In genomic region chr3:37935290-37935668, GRCh38 we compare ENCODE assay signal across 12 cellular contexts. TPM values are rescaled to one million over a fixed set of nuclear protein-coding genes. Genes with fewer than 3 reads are reported as not detected.
A peak's percentile ranks its signal among the peaks of the same experiment; 100 is the strongest.
DNase-seq lines count a peak whose midpoint lies in the region; ATAC-seq and TF ChIP-seq lines count a peak whose summit lies in the region.
"Had no signal": no experiment of that assay in that cellular context is flagged by ENCODE, and none has a peak within 500 bp of the region (broad histone marks: within the 10 kb centered on the region; RNA-seq: fewer than 3 reads in every experiment).

No MANE protein-coding gene starts in this region.

- H3K9me3 Mint-ChIP-seq in osteocyte (ENCODE audit: unreplicated experiment): no peaks in the 10 kb centered on the region
- H3K9me3 Mint-ChIP-seq in activated CD4-positive, alpha-beta T cell treated with anti-CD3 and anti-CD28 coated beads, Interleukin-2, amount 10 ng/mL, durations not matched to agents 24 days and 14 days: no peaks in the 10 kb centered on the region
- peaks cover 2% of the 10 kb centered on the region for H3K9me3 Mint-ChIP-seq in activated CD8-positive, alpha-beta memory T cell treated with anti-CD3 and anti-CD28 coated beads, Interleukin-2, amount 10 ng/mL, durations not matched to agents 7 days and 5 days (ENCODE audit: low read depth)
- no peaks in the 10 kb centered on the region for H3K9me3 Mint-ChIP-seq in CD14-positive monocyte

- H3K36me3 ChIP-seq in cardiac muscle cell: no peaks in the 10 kb centered on the region
- H3K36me3 ChIP-seq: BLaER1 treated with 17β-estradiol and CSF1 and Interleukin-3, amounts not matched to agents 10 nM and 100 nM had no signal

- H3K4me1 Mint-ChIP-seq in osteocyte (ENCODE audit: unreplicated experiment) (peaks cover 83% of the 10 kb centered on the region), CD14-positive monocyte (peaks cover 9% of the 10 kb centered on the region)
- no peaks in the 10 kb centered on the region for H3K4me1 Mint-ChIP-seq in activated CD4-positive, alpha-beta T cell treated with anti-CD3 and anti-CD28 coated beads, Interleukin-2, amount 10 ng/mL, durations not matched to agents 24 days and 14 days
- H3K4me1 Mint-ChIP-seq in activated CD8-positive, alpha-beta memory T cell treated with anti-CD3 and anti-CD28 coated beads, Interleukin-2, amount 10 ng/mL, durations not matched to agents 7 days and 5 days: no peaks in the 10 kb centered on the region

- peak; percentile 51 for DNase-seq in AG10803 (ENCODE audit: low read depth)
- DNase-seq in cardiac muscle cell (ENCODE audit: low read depth in 1 of 2, low spot score in 1 of 2): peak; percentile 59 to 65
- no peak for DNase-seq in osteocyte (ENCODE audit: extremely low spot score, unreplicated experiment)
- DNase-seq in activated CD4-positive, alpha-beta T cell treated with anti-CD3 and anti-CD28 coated beads, Interleukin-2, amount 10 ng/mL, durations not matched to agents 24 days and 14 days: no peak
- DNase-seq in activated CD8-positive, alpha-beta memory T cell treated with anti-CD3 and anti-CD28 coated beads, Interleukin-2, amount 10 ng/mL, durations not matched to agents 7 days and 5 days: no peak
- no peak for DNase-seq in CD14-positive monocyte (ENCODE audit: low spot score)
- no peak for DNase-seq in activated naive CD4-positive, alpha-beta T cell treated with Interleukin-2 at 50 U/mL for 16 hours
- DNase-seq: NCI-H1694; SHP77; stimulated activated CD4-positive, alpha-beta T cell treated with anti-CD3 and anti-CD28 coated beads, Interleukin-2, amount 100 ng/mL, for 24 hours had no signal

- H3K27ac ChIP-seq in VCaP (peak overlapping the region; percentile 94), cardiac muscle cell (peak overlapping the region; percentile 83)
- H3K27ac ChIP-seq: BLaER1 treated with 17β-estradiol and CSF1 and Interleukin-3, amounts not matched to agents 10 nM and 100 nM had no signal

- H3K4me3 Mint-ChIP-seq in osteocyte (ENCODE audit: unreplicated experiment) (no peak overlapping the region), CD14-positive monocyte (no peak overlapping the region)
- no peak overlapping the region for H3K4me3 Mint-ChIP-seq in activated CD4-positive, alpha-beta T cell treated with anti-CD3 and anti-CD28 coated beads, Interleukin-2, amount 10 ng/mL, durations not matched to agents 24 days and 14 days
- H3K4me3 Mint-ChIP-seq in activated CD8-positive, alpha-beta memory T cell treated with anti-CD3 and anti-CD28 coated beads, Interleukin-2, amount 10 ng/mL, durations not matched to agents 7 days and 5 days: no peak overlapping the region

- intact Hi-C loops in activated CD4-positive, alpha-beta T cell treated with anti-CD3 and anti-CD28 coated beads, Interleukin-2, amount 10 ng/mL, durations not matched to agents 24 days and 14 days (cut with micrococcal nuclease): no loop called here
- intact Hi-C loops in CD14-positive monocyte (cut with micrococcal nuclease): no loop called here

- no peak overlapping the region for H3K4me3 ChIP-seq in AG10803 (ENCODE audit: low read length)
- no peak overlapping the region for H3K4me3 ChIP-seq in cardiac muscle cell
- H3K4me3 ChIP-seq: BLaER1 treated with 17β-estradiol and CSF1 and Interleukin-3, amounts not matched to agents 10 nM and 100 nM had no signal

- H3K27me3 Mint-ChIP-seq in osteocyte (ENCODE audit: unreplicated experiment) (no peaks in the 10 kb centered on the region), CD14-positive monocyte (ENCODE audit: low read depth in 3 of 3) (peaks cover 0 to 1% (median 0%) of the 10 kb centered on the region in 3 donors)
- peaks cover 10% of the 10 kb centered on the region for H3K27me3 Mint-ChIP-seq in activated CD4-positive, alpha-beta T cell treated with anti-CD3 and anti-CD28 coated beads, Interleukin-2, amount 10 ng/mL, durations not matched to agents 24 days and 14 days
- H3K27me3 Mint-ChIP-seq in activated CD8-positive, alpha-beta memory T cell treated with anti-CD3 and anti-CD28 coated beads, Interleukin-2, amount 10 ng/mL, durations not matched to agents 7 days and 5 days: peaks cover 36% of the 10 kb centered on the region

- H3K27me3 ChIP-seq in cardiac muscle cell: no peaks in the 10 kb centered on the region
- H3K27me3 ChIP-seq: BLaER1 treated with 17β-estradiol and CSF1 and Interleukin-3, amounts not matched to agents 10 nM and 100 nM had no signal

- H3K4me1 ChIP-seq in cardiac muscle cell (ENCODE audit: low read depth): peaks cover 31% of the 10 kb centered on the region

- no peak for ATAC-seq in activated CD8-positive, alpha-beta memory T cell treated with anti-CD3 and anti-CD28 coated beads, Interleukin-2, amount 10 ng/mL, durations not matched to agents 7 days and 5 days

- CTCF ChIA-PET in activated CD8-positive, alpha-beta memory T cell treated with anti-CD3 and anti-CD28 coated beads, Interleukin-2, amount 10 ng/mL, durations not matched to agents 7 days and 5 days (lab: Charles Lee): interaction anchor here (1.5 kb wide), 1 partner anchor 80 kb away, joined by 3 read pairs; no protein-coding TSS in a partner anchor

- peak overlapping the region; percentile 91 for H3K27ac Mint-ChIP-seq in osteocyte (ENCODE audit: unreplicated experiment)
- no peak overlapping the region for H3K27ac Mint-ChIP-seq in activated CD4-positive, alpha-beta T cell treated with anti-CD3 and anti-CD28 coated beads, Interleukin-2, amount 10 ng/mL, durations not matched to agents 24 days and 14 days
- no peak overlapping the region for H3K27ac Mint-ChIP-seq in activated CD8-positive, alpha-beta memory T cell treated with anti-CD3 and anti-CD28 coated beads, Interleukin-2, amount 10 ng/mL, durations not matched to agents 7 days and 5 days
- H3K27ac Mint-ChIP-seq in CD14-positive monocyte: no peak overlapping the region

- H3K36me3 Mint-ChIP-seq in osteocyte (ENCODE audit: unreplicated experiment) (peaks cover 7% of the 10 kb centered on the region), CD14-positive monocyte (no peaks in the 10 kb centered on the region)
- H3K36me3 Mint-ChIP-seq in activated CD4-positive, alpha-beta T cell treated with anti-CD3 and anti-CD28 coated beads, Interleukin-2, amount 10 ng/mL, durations not matched to agents 24 days and 14 days (ENCODE audit: low read depth): no peaks in the 10 kb centered on the region
- no peaks in the 10 kb centered on the region for H3K36me3 Mint-ChIP-seq in activated CD8-positive, alpha-beta memory T cell treated with anti-CD3 and anti-CD28 coated beads, Interleukin-2, amount 10 ng/mL, durations not matched to agents 7 days and 5 days

- TF ChIP-seq CTCF in AG10803 (conservative IDR thresholded peaks at IDR 0.05; ENCODE audit: low read length): no peak
- TF ChIP-seq CTCF in VCaP (conservative IDR thresholded peaks at IDR 0.05): no peak
- TF ChIP-seq CTCF in cardiac muscle cell (IDR thresholded peaks at IDR 0.05; ENCODE audit: low read depth, low read length): no peak
- TF ChIP-seq CTCF in osteocyte (IDR thresholded peaks at IDR 0.05): no peak
- no peak for TF ChIP-seq CTCF in CD14-positive monocyte (IDR thresholded peaks at IDR 0.05)

- H3K9me3 ChIP-seq in cardiac muscle cell (ENCODE audit: low read depth): no peaks in the 10 kb centered on the region

RNA-seq across cellular contexts. Expression of gene VILL, which starts 55.3 kb away (rescaled TPM):
- total RNA-seq in cardiac muscle cell: 2.5 and 3.4 TPM in 2 replicates
- 0.75 and 2.1 TPM in 2 replicates for polyA plus RNA-seq in cardiac muscle cell
- total RNA-seq in osteocyte: 2.3 and 2.7 TPM in 2 replicates
- total RNA-seq in activated CD4-positive, alpha-beta T cell treated with anti-CD3 and anti-CD28 coated beads, Interleukin-2, amount 10 ng/mL, durations not matched to agents 24 days and 14 days: 11.4 and 12.8 TPM in 2 replicates
- total RNA-seq in activated CD8-positive, alpha-beta memory T cell treated with anti-CD3 and anti-CD28 coated beads, Interleukin-2, amount 10 ng/mL, durations not matched to agents 7 days and 5 days: 10 to 100 TPM; 15.4 to 18.3 TPM
- polyA plus RNA-seq in CD14-positive monocyte: 1 to 10 TPM; 4.4 to 7.4 TPM

Comparison
In these comparisons a context has a peak if more than half of its experiments do, and no peak if none do; other contexts are left out.
1. DNase-seq: peak in AG10803 (single experiment) and cardiac muscle cell (2 of 2); none in osteocyte (single experiment), activated CD4-positive, alpha-beta T cell treated with anti-CD3 and anti-CD28 coated beads, Interleukin-2, amount 10 ng/mL, durations not matched to agents 24 days and 14 days (single experiment), activated CD8-positive, alpha-beta memory T cell treated with anti-CD3 and anti-CD28 coated beads, Interleukin-2, amount 10 ng/mL, durations not matched to agents 7 days and 5 days (single experiment), CD14-positive monocyte (single experiment) and activated naive CD4-positive, alpha-beta T cell treated with Interleukin-2 at 50 U/mL for 16 hours (single experiment).